17 cellular contexts compared by ENCODE assay signal in genomic region chr14:95234426-95234825, GRCh38.
DNase-seq lines count a peak whose midpoint lies in the region; ATAC-seq and TF ChIP-seq lines count a peak whose summit lies in the region.
"Had no signal": no experiment of that assay in that cellular context is flagged by ENCODE, and none has a peak within 500 bp of the region (broad histone marks: within the 10 kb centered on the region; RNA-seq: fewer than 3 reads in every experiment).

No MANE protein-coding gene starts in this region.

- no peak overlapping the region for H3K9ac ChIP-seq in mammary epithelial cell (ENCODE audit: insufficient read depth, low read length)

- no peaks in the 10 kb centered on the region for H3K9me3 Mint-ChIP-seq in nephron
- peaks cover 5% of the 10 kb centered on the region for H3K9me3 Mint-ChIP-seq in activated naive CD4-positive, alpha-beta T cell treated with anti-CD3 and anti-CD28 coated beads for 36 hours

- BruUV-seq in mammary epithelial cell (replicated peaks; lab: Mats Ljungman, UMichigan): no TSS peak

- in situ Hi-C loops in mammary epithelial cell (cut with MboI; ENCODE audit: low sequenced_read_pairs in 2 of 2): no loop called here

- no peaks in the 10 kb centered on the region for H3K36me3 Mint-ChIP-seq in nephron (ENCODE audit: low read depth)
- no peaks in the 10 kb centered on the region for H3K36me3 Mint-ChIP-seq in activated naive CD4-positive, alpha-beta T cell treated with anti-CD3 and anti-CD28 coated beads for 36 hours (ENCODE audit: low read depth)
- H3K36me3 Mint-ChIP-seq: activated CD8-positive, alpha-beta memory T cell treated with anti-CD3 and anti-CD28 coated beads, Interleukin-2, amount 10 ng/mL, durations not matched to agents 7 days and 5 days had no signal

- no peaks in the 10 kb centered on the region for H3K36me3 ChIP-seq in breast epithelium
- no peaks in the 10 kb centered on the region for H3K36me3 ChIP-seq in mammary epithelial cell (ENCODE audit: insufficient read depth, low read length)
- H3K36me3 ChIP-seq in right atrium auricular region: no peaks in the 10 kb centered on the region
- no peaks in the 10 kb centered on the region for H3K36me3 ChIP-seq in upper lobe of right lung
- H3K36me3 ChIP-seq: right lobe of liver had no signal

- DNase-seq in breast epithelium (ENCODE audit: low spot score in 2 of 2) (no peak), mammary epithelial cell (no peak), right atrium auricular region (ENCODE audit: low spot score) (no peak), upper lobe of right lung (no peak), iPS-NIHi11 (ENCODE audit: low spot score) (no peak), NCI-H524 treated with DMSO at 0.1 percent for 48 hours (lab: John Stamatoyannopoulos, UW) (no peak)
- DNase-seq in activated naive CD4-positive, alpha-beta T cell treated with anti-CD3 and anti-CD28 coated beads for 36 hours: no peak
- DNase-seq: activated CD4-positive, alpha-beta T cell treated with anti-CD3 and anti-CD28 coated beads for 48 hours; activated CD8-positive, alpha-beta memory T cell treated with anti-CD3 and anti-CD28 coated beads, Interleukin-2, amount 10 ng/mL, durations not matched to agents 7 days and 5 days; activated effector memory CD4-positive, alpha-beta T cell treated with anti-CD3 and anti-CD28 coated beads, Interleukin-2, amount 50 U/mL, for 16 hours; Calu3; kidney glomerular epithelial cell; NCI-H526 treated with DMSO at 0.1 percent for 48 hours; right lobe of liver; stimulated activated naive CD4-positive, alpha-beta T cell treated with Interleukin-2 at 50 U/mL for 16 hours had no signal

- peaks cover 7 to 28% of the 10 kb centered on the region in 2 donors for H3K4me1 ChIP-seq in breast epithelium
- no peaks in the 10 kb centered on the region for H3K4me1 ChIP-seq in mammary epithelial cell (ENCODE audit: insufficient read depth, low read length)
- H3K4me1 ChIP-seq in right atrium auricular region: peaks cover 0 to 29% of the 10 kb centered on the region in 2 donors
- no peaks in the 10 kb centered on the region for H3K4me1 ChIP-seq in upper lobe of right lung

- no peaks in the 10 kb centered on the region for H4K20me1 ChIP-seq in mammary epithelial cell (ENCODE audit: insufficient read depth, low read length)

- intact Hi-C loops in breast epithelium (cut with DNase I; ENCODE audit: low total_unique reads) (no loop called here), mammary epithelial cell (cut with micrococcal nuclease) (no loop called here), upper lobe of right lung (cut with DNase I) (no loop called here)
- intact Hi-C loops in activated naive CD4-positive, alpha-beta T cell treated with anti-CD3 and anti-CD28 coated beads for 36 hours (cut with micrococcal nuclease): loop anchor here (5.0 kb wide), 1 partner anchor 128 kb away; no protein-coding TSS in a partner anchor

- H3K27me3 ChIP-seq in breast epithelium: no peaks in the 10 kb centered on the region
- no peaks in the 10 kb centered on the region for H3K27me3 ChIP-seq in mammary epithelial cell (ENCODE audit: insufficient read depth, low read length)
- H3K27me3 ChIP-seq in right atrium auricular region: no peaks in the 10 kb centered on the region
- no peaks in the 10 kb centered on the region for H3K27me3 ChIP-seq in upper lobe of right lung
- H3K27me3 ChIP-seq: right lobe of liver had no signal

- TF ChIP-seq POLR2A in breast epithelium (IDR thresholded peaks at IDR 0.05): no peak

- H3K4me3 ChIP-seq in breast epithelium (no peak overlapping the region), mammary epithelial cell (replicated peaks in 1 of 3; ENCODE audit: insufficient read depth in 1 of 3, low read depth in 2 of 3, low read length in 3 of 3) (no peak overlapping the region), right atrium auricular region (no peak overlapping the region), upper lobe of right lung (no peak overlapping the region)
- H3K4me3 ChIP-seq: right lobe of liver had no signal

- peaks cover 13% of the 10 kb centered on the region for H3K79me2 ChIP-seq in mammary epithelial cell (ENCODE audit: insufficient read depth, low read length)

- CTCF ChIA-PET in mammary epithelial cell (lab: Charles Lee; ENCODE audit: low non-redundant PET): no interaction called here
- CTCF ChIA-PET in activated naive CD4-positive, alpha-beta T cell treated with anti-CD3 and anti-CD28 coated beads for 36 hours (lab: Charles Lee): no interaction called here

- WGBS in mammary epithelial cell (ENCODE audit: low coverage, missing lambda C conversion rate): 63% methylated on average over 8 of the region's 8 CpGs

- peaks cover 16% of the 10 kb centered on the region for H3K27me3 Mint-ChIP-seq in nephron (ENCODE audit: low read depth)
- H3K27me3 Mint-ChIP-seq in activated naive CD4-positive, alpha-beta T cell treated with anti-CD3 and anti-CD28 coated beads for 36 hours (ENCODE audit: low read depth): peaks cover 2% of the 10 kb centered on the region
- H3K27me3 Mint-ChIP-seq: activated CD8-positive, alpha-beta memory T cell treated with anti-CD3 and anti-CD28 coated beads, Interleukin-2, amount 10 ng/mL, durations not matched to agents 7 days and 5 days had no signal

- peak overlapping the region; percentile 18 to 72 (median 47) for H3K27ac Mint-ChIP-seq in nephron
- no peak overlapping the region for H3K27ac Mint-ChIP-seq in activated naive CD4-positive, alpha-beta T cell treated with anti-CD3 and anti-CD28 coated beads for 36 hours
- H3K27ac Mint-ChIP-seq: activated CD8-positive, alpha-beta memory T cell treated with anti-CD3 and anti-CD28 coated beads, Interleukin-2, amount 10 ng/mL, durations not matched to agents 7 days and 5 days had no signal

- H2AFZ ChIP-seq in mammary epithelial cell (ENCODE audit: low read depth, low read length): no peak overlapping the region

- H3K9me3 ChIP-seq in breast epithelium: no peaks in the 10 kb centered on the region
- no peaks in the 10 kb centered on the region for H3K9me3 ChIP-seq in mammary epithelial cell (replicated peaks; ENCODE audit: insufficient read depth, low read length)
- no peaks in the 10 kb centered on the region for H3K9me3 ChIP-seq in right atrium auricular region
- no peaks in the 10 kb centered on the region for H3K9me3 ChIP-seq in upper lobe of right lung
- H3K9me3 ChIP-seq: right lobe of liver had no signal

- no peak for TF ChIP-seq CTCF in breast epithelium (IDR thresholded peaks at IDR 0.05)
- no peak for TF ChIP-seq CTCF in mammary epithelial cell (conservative IDR thresholded peaks at IDR 0.05 in 1 of 2, IDR thresholded peaks at IDR 0.05 in 1 of 2; ENCODE audit: extremely low read depth in 1 of 2, insufficient read depth in 1 of 2, low read depth in 1 of 2, low read length in 2 of 2)
- no peak for TF ChIP-seq CTCF in right atrium auricular region (IDR thresholded peaks at IDR 0.05)
- TF ChIP-seq CTCF in nephron (IDR thresholded peaks at IDR 0.05; ENCODE audit: unreplicated experiment in 3 of 3): no peak
- TF ChIP-seq CTCF in upper lobe of right lung (IDR thresholded peaks at IDR 0.05): no peak

- H3K4me1 Mint-ChIP-seq in nephron: peaks cover 68% of the 10 kb centered on the region
- H3K4me1 Mint-ChIP-seq in activated naive CD4-positive, alpha-beta T cell treated with anti-CD3 and anti-CD28 coated beads for 36 hours (ENCODE audit: low read depth): no peaks in the 10 kb centered on the region
- H3K4me1 Mint-ChIP-seq: activated CD8-positive, alpha-beta memory T cell treated with anti-CD3 and anti-CD28 coated beads, Interleukin-2, amount 10 ng/mL, durations not matched to agents 7 days and 5 days had no signal

- H3K4me3 Mint-ChIP-seq in nephron: no peak overlapping the region
- H3K4me3 Mint-ChIP-seq in activated naive CD4-positive, alpha-beta T cell treated with anti-CD3 and anti-CD28 coated beads for 36 hours: no peak overlapping the region
- H3K4me3 Mint-ChIP-seq: activated CD8-positive, alpha-beta memory T cell treated with anti-CD3 and anti-CD28 coated beads, Interleukin-2, amount 10 ng/mL, durations not matched to agents 7 days and 5 days had no signal

- H3K27ac ChIP-seq in breast epithelium (peak overlapping the region; percentile 20 to 58), mammary epithelial cell (ENCODE audit: insufficient read depth, low read depth, low read length) (no peak overlapping the region), right atrium auricular region (peak overlapping the region; percentile 44 to 56), upper lobe of right lung (peak overlapping the region; percentile 47)
- H3K27ac ChIP-seq: RWPE1 had no signal

- no peak overlapping the region for H3K4me2 ChIP-seq in mammary epithelial cell (ENCODE audit: insufficient read depth, low read depth, low read length)

- dilution Hi-C loops in mammary epithelial cell (cut with HindIII; ENCODE audit: low sequenced_read_pairs): no loop called here

- peak; percentile 82 for ATAC-seq in upper lobe of right lung
- ATAC-seq: activated CD8-positive, alpha-beta memory T cell treated with anti-CD3 and anti-CD28 coated beads, Interleukin-2, amount 10 ng/mL, durations not matched to agents 7 days and 5 days had no signal
